ENCODE assay signal across 26 cellular contexts in genomic region chr17:16080366-16080765, GRCh38.
"Had no signal": no experiment of that assay in that cellular context is flagged by ENCODE, and none has a peak within 500 bp of the region (broad histone marks: within the 10 kb centered on the region; RNA-seq: fewer than 3 reads in every experiment).

No MANE protein-coding gene starts in this region.

- H3K27ac ChIP-seq: body of pancreas, colonic mucosa, dorsolateral prefrontal cortex, esophagus muscularis mucosa had no signal

- H3K4me1 ChIP-seq: colonic mucosa had no signal

- ATAC-seq: activated naive CD4-positive, alpha-beta T cell treated with anti-CD3 and anti-CD28 coated beads, Interleukin-2, amount 50 U/mL, for 72 hours; activated T-cell treated with anti-CD3 and anti-CD28 coated beads, Interleukin-2, amount 50 U/mL, for 72 hours; body of pancreas had no signal

- DNase-seq: activated CD4-positive, alpha-beta memory T cell treated with anti-CD3 and anti-CD28 coated beads, Interleukin-2, amount 10 ng/mL, durations not matched to agents 7 days and 5 days; activated CD4-positive, alpha-beta T cell treated with anti-CD3 and anti-CD28 coated beads for 1 hour; activated CD4-positive, alpha-beta T cell treated with anti-CD3 and anti-CD28 coated beads for 4 hours; activated CD4-positive, alpha-beta T cell treated with anti-CD3 and anti-CD28 coated beads, Interleukin-2, amount 10 ng/mL, durations not matched to agents 7 days and 5 days; activated CD4-positive, alpha-beta T cell treated with anti-CD3 and anti-CD28 coated beads, Interleukin-2, amount 50 U/mL, for 4 hours; activated CD4-positive, CD25-positive, alpha-beta regulatory T cell; activated CD8-positive, alpha-beta memory T cell treated with anti-CD3 and anti-CD28 coated beads, Interleukin-2, amount 50 U/mL, for 48 hours; activated gamma-delta T cell; activated naive CD4-positive, alpha-beta T cell; activated naive CD4-positive, alpha-beta T cell treated with anti-CD3 and anti-CD28 coated beads, Interleukin-2, amount 10 ng/mL, durations not matched to agents 7 days and 5 days; activated naive CD8-positive, alpha-beta T cell treated with anti-CD3 and anti-CD28 coated beads, Interleukin-2, amount 10 ng/mL, durations not matched to agents 7 days and 5 days; activated T-cell treated with anti-CD3 and anti-CD28 coated beads for 4 hours; activated T-cell treated with anti-CD3 and anti-CD28 coated beads, Interleukin-2, amount 50 U/mL, for 24 hours; activated T-cell treated with anti-CD3 and anti-CD28 coated beads, Interleukin-2, amount 50 U/mL, for 72 hours; body of pancreas; caudate nucleus; colonic mucosa; dorsolateral prefrontal cortex; effector memory CD4-positive, alpha-beta T cell; erythroblast; foreskin fibroblast; head of caudate nucleus; T-helper 2 cell had no signal

- H3K27me3 ChIP-seq: ascending aorta, body of pancreas, colonic mucosa, dorsolateral prefrontal cortex, esophagus muscularis mucosa had no signal

- H3K9me3 ChIP-seq: ascending aorta, body of pancreas, colonic mucosa, esophagus muscularis mucosa had no signal

- H3K4me3 ChIP-seq: ascending aorta, body of pancreas, colonic mucosa, dorsolateral prefrontal cortex, esophagus muscularis mucosa had no signal
